Comparison of ENCODE assay signal across 1 cellular context in genomic region chr12:56801661-56802622, GRCh38.
TF ChIP-seq lines count a peak whose summit lies in the region.

No MANE protein-coding gene starts in this region.

TF ChIP-seq in H1, 55 proteins besides CTCF, POLR2A, EP300 and RAD21:
- TF ChIP-seq MAX (IDR thresholded peaks at IDR 0.05) (no peak), GTF2F1 (IDR thresholded peaks at IDR 0.05; ENCODE audit: borderline replicate concordance, low read depth, low read length) (no peak), NRF1 (IDR thresholded peaks at IDR 0.05; ENCODE audit: low read depth, low read length) (no peak), CHD2 (IDR thresholded peaks at IDR 0.05; ENCODE audit: low read length) (no peak), POU5F1 (IDR thresholded peaks at IDR 0.05; ENCODE audit: low read depth, low read length) (no peak)
